Comparison of ENCODE assay signal across 1 cellular context in the genomic region with DNA sequence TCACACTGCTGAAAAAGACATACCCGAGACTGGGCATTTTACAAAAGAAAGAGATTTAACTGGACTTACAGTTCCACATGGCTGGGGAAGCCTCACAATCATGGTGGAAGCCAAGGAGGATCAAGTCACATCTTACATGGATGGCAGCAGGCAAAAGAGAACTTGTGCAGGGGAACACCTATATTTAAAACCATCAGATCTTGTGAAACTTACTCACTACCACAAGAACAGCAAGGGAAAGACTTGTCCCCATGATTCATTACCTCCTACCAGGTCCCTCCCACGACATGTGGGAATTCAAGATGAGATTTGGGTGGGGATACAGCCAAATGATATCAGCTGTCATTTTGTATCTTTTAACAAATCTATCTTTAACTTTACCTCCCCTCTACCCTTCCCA.
TF ChIP-seq lines count a peak whose summit lies in the region.

No MANE protein-coding gene starts in this region.

TF ChIP-seq in K562, 482 proteins besides CTCF, POLR2A, EP300 and RAD21 (continued from another document):
- TF ChIP-seq CC2D1A (IDR thresholded peaks at IDR 0.05) (0 out of 2 replicates have a peak, but pooled peaks have one; percentile 37), GTF2E2 (tag; IDR thresholded peaks at IDR 0.05) (no peak), MBD1 (CRISPR knock-in tag; IDR thresholded peaks at IDR 0.05) (no peak), ZNF431 (CRISPR knock-in tag; IDR thresholded peaks at IDR 0.05) (peak; percentile 98), CBX8 (IDR thresholded peaks at IDR 0.05; ENCODE audit: borderline replicate concordance, extremely low read depth, low read depth, low read length, poor library complexity, severe bottlenecking) (no peak), BACH1 (tag; IDR thresholded peaks at IDR 0.05) (no peak)
- TF ChIP-seq, protein P1, sequence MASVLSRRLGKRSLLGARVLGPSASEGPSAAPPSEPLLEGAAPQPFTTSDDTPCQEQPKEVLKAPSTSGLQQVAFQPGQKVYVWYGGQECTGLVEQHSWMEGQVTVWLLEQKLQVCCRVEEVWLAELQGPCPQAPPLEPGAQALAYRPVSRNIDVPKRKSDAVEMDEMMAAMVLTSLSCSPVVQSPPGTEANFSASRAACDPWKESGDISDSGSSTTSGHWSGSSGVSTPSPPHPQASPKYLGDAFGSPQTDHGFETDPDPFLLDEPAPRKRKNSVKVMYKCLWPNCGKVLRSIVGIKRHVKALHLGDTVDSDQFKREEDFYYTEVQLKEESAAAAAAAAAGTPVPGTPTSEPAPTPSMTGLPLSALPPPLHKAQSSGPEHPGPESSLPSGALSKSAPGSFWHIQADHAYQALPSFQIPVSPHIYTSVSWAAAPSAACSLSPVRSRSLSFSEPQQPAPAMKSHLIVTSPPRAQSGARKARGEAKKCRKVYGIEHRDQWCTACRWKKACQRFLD (CRISPR knock-in tag; IDR thresholded peaks at IDR 0.05): no peak
TF ChIP-seq in K562: peak in this region for 7.
